In the genomic region with DNA sequence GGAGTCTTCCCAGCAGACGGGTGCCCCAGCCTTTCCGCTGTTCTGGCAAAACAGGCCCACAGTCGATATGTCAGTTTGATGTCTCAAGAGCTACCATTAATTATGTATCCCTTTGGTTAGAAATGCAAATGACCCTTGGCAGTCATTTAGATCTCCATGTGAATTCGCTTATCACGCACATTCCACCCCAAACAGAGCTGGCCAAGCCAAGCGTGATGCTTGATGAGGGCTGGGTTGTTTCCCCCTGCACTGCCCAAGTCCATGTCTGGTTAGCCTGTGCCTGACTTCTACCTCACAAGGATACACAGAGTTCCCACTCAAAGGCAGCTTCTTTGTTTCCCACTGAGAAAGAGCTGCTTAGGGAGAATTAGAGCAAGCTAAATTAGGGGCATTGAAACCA, we compare ENCODE assay signal across 28 cellular contexts.
"Had no signal": no experiment of that assay in that cellular context is flagged by ENCODE, and none has a peak within 500 bp of the region (broad histone marks: within the 10 kb centered on the region; RNA-seq: fewer than 3 reads in every experiment).

No MANE protein-coding gene starts in this region.

- H3K9me3 Mint-ChIP-seq: activated CD4-positive, alpha-beta memory T cell treated with anti-CD3 and anti-CD28 coated beads for 36 hours; activated naive CD4-positive, alpha-beta T cell treated with anti-CD3 and anti-CD28 coated beads, Interleukin-2, amount 10 ng/mL, durations not matched to agents 7 days and 5 days; activated naive CD8-positive, alpha-beta T cell treated with anti-CD3 and anti-CD28 coated beads for 36 hours; T-helper 1 cell treated with Interleukin-12 subunit alpha and Interleukin-12 subunit beta and Interleukin-4 antibody, amounts not matched to agents 30 μg/mL and 1 μg/mL, for 36 hours; T-helper 2 cell treated with Interferon-gamma antibody and Interleukin-4, amounts not matched to agents 5 μg/mL and 100 μg/mL, for 36 hours had no signal

- H3K36me3 Mint-ChIP-seq: activated CD4-positive, alpha-beta memory T cell treated with anti-CD3 and anti-CD28 coated beads for 36 hours; activated naive CD4-positive, alpha-beta T cell treated with anti-CD3 and anti-CD28 coated beads, Interleukin-2, amount 10 ng/mL, durations not matched to agents 7 days and 5 days; activated naive CD8-positive, alpha-beta T cell treated with anti-CD3 and anti-CD28 coated beads for 36 hours had no signal

- H3K9me3 ChIP-seq: breast epithelium, Peyer's patch, SJSA1, SK-N-SH had no signal

- H3K9ac ChIP-seq: KMS-11, SK-N-SH had no signal

- H3K4me3 Mint-ChIP-seq: activated CD4-positive, alpha-beta memory T cell treated with anti-CD3 and anti-CD28 coated beads for 36 hours; activated naive CD4-positive, alpha-beta T cell treated with anti-CD3 and anti-CD28 coated beads, Interleukin-2, amount 10 ng/mL, durations not matched to agents 7 days and 5 days; activated naive CD8-positive, alpha-beta T cell treated with anti-CD3 and anti-CD28 coated beads for 36 hours; T-helper 1 cell treated with Interleukin-12 subunit alpha and Interleukin-12 subunit beta and Interleukin-4 antibody, amounts not matched to agents 30 μg/mL and 1 μg/mL, for 36 hours; T-helper 2 cell treated with Interferon-gamma antibody and Interleukin-4, amounts not matched to agents 5 μg/mL and 100 μg/mL, for 36 hours had no signal

- H3K27ac Mint-ChIP-seq: activated CD4-positive, alpha-beta memory T cell treated with anti-CD3 and anti-CD28 coated beads for 36 hours; activated naive CD4-positive, alpha-beta T cell treated with anti-CD3 and anti-CD28 coated beads, Interleukin-2, amount 10 ng/mL, durations not matched to agents 7 days and 5 days; activated naive CD8-positive, alpha-beta T cell treated with anti-CD3 and anti-CD28 coated beads for 36 hours; T-helper 1 cell treated with Interleukin-12 subunit alpha and Interleukin-12 subunit beta and Interleukin-4 antibody, amounts not matched to agents 30 μg/mL and 1 μg/mL, for 36 hours; T-helper 2 cell treated with Interferon-gamma antibody and Interleukin-4, amounts not matched to agents 5 μg/mL and 100 μg/mL, for 36 hours had no signal

- H3K27ac ChIP-seq: breast epithelium, KMS-11, Peyer's patch, SJSA1 had no signal

- ATAC-seq: PC-3 had no signal

- H3K4me1 ChIP-seq: breast epithelium, Peyer's patch, SJSA1 had no signal

- H3K36me3 ChIP-seq: breast epithelium, Peyer's patch, SJSA1 had no signal

- H3K4me3 ChIP-seq: breast epithelium, Peyer's patch, SJSA1 had no signal

- H3K4me2 ChIP-seq: KMS-11, SK-N-SH had no signal

- H3K27me3 ChIP-seq: breast epithelium, Peyer's patch had no signal

- DNase-seq: activated CD4-positive, alpha-beta memory T cell treated with anti-CD3 and anti-CD28 coated beads for 36 hours; activated CD4-positive, alpha-beta T cell treated with anti-CD3 and anti-CD28 coated beads, Interleukin-2, amount 50 U/mL, for 1 hour; activated CD8-positive, alpha-beta memory T cell treated with anti-CD3 and anti-CD28 coated beads, Interleukin-2, amount 50 U/mL, for 48 hours; activated effector memory CD4-positive, alpha-beta T cell treated with Interleukin-2 at 50 U/mL for 16 hours; activated naive CD4-positive, alpha-beta T cell treated with anti-CD3 and anti-CD28 coated beads, Interleukin-2, amount 10 ng/mL, durations not matched to agents 7 days and 5 days; activated naive CD8-positive, alpha-beta T cell treated with anti-CD3 and anti-CD28 coated beads for 36 hours; activated T-cell treated with anti-CD3 and anti-CD28 coated beads, Interleukin-2, amount 50 U/mL, for 48 hours; amniotic stem cell; aorta; MM.1S; MV-4-11; NCI-H1092; NCI-H1436 treated with DMSO at 0.1 percent for 48 hours; NCI-H1694 treated with DMSO at 0.1 percent for 48 hours; NCI-H2029; NCI-H524 treated with DMSO at 0.1 percent for 48 hours; NCI-H748 treated with DMSO at 0.1 percent for 48 hours; NK-92 treated with Interleukin-12 subunit alpha and Interleukin-12 subunit beta, amount 100 ng/mL, for 24 hours; PC-3; Peyer's patch; RPMI8226; SHP77 treated with DMSO at 0.1 percent for 48 hours; SK-N-SH had no signal

- H3K4me1 Mint-ChIP-seq: activated naive CD4-positive, alpha-beta T cell treated with anti-CD3 and anti-CD28 coated beads, Interleukin-2, amount 10 ng/mL, durations not matched to agents 7 days and 5 days; activated naive CD8-positive, alpha-beta T cell treated with anti-CD3 and anti-CD28 coated beads for 36 hours had no signal
